In genomic region chr12:48995061-48995879, GRCh38 we compare ENCODE assay signal across 8 cellular contexts. TPM values are rescaled to one million over a fixed set of nuclear protein-coding genes. Genes with fewer than 3 reads are reported as not detected.
DNase-seq lines count a peak whose midpoint lies in the region; ATAC-seq and TF ChIP-seq lines count a peak whose summit lies in the region.

No MANE protein-coding gene starts in this region.

- H3K27me3 ChIP-seq in Peyer's patch (peaks cover 0 to 26% of the 10 kb centered on the region in 2 donors), right cardiac atrium (ENCODE audit: control insufficient read depth, insufficient read depth) (no peaks in the 10 kb centered on the region)

- H3K36me3 ChIP-seq in Peyer's patch = no peaks in the 10 kb centered on the region

- H3K9me3 ChIP-seq in Peyer's patch (no peaks in the 10 kb centered on the region), right cardiac atrium (ENCODE audit: control insufficient read depth, low read length) (no peaks in the 10 kb centered on the region)

- DNase-seq in SIG-M5 treated with dmso at 0.1 percent for 504 hours (lab: John Stamatoyannopoulos, UW; ENCODE audit: unreplicated experiment) (peak; percentile 76), SIG-M5 (lab: John Stamatoyannopoulos, UW) (no peak), LNCaP clone FGC (ENCODE audit: low read depth) (no peak), Peyer's patch (peak; percentile 66 to 89 (median 86)), astrocyte of the cerebellum (ENCODE audit: low read depth) (peak; percentile 46), right cardiac atrium (peak; percentile 82 to 93 (median 91)), retinal pigment epithelial cell (ENCODE audit: low read depth) (no peak)

- intact Hi-C loops in right cardiac atrium (cut with DNase I) = loop anchor here in 1 of 4 donors (5.0 kb wide), 1 partner anchor 143 kb away; the partner anchor contains the start of gene DDX23

- TF ChIP-seq CTCF in LNCaP clone FGC (IDR thresholded peaks at IDR 0.05; ENCODE audit: control insufficient read depth, extremely low read depth, insufficient read depth) (peak; percentile 84), Peyer's patch (IDR thresholded peaks at IDR 0.05) (peak; percentile 62 to 82 (median 78)), astrocyte of the cerebellum (IDR thresholded peaks at IDR 0.05; ENCODE audit: low read depth, low read length, missing control alignments) (peak; percentile 84), retinal pigment epithelial cell (conservative IDR thresholded peaks at IDR 0.05; ENCODE audit: low read depth, low read length) (peak; percentile 80)

- H3K4me1 ChIP-seq in Peyer's patch (peaks cover 0 to 42% (median 33%) of the 10 kb centered on the region in 4 donors), right cardiac atrium (ENCODE audit: control insufficient read depth, insufficient read depth, low read length) (peaks cover 7% of the 10 kb centered on the region)

- WGBS in right cardiac atrium = 5% methylated on average over 33 of the region's 33 CpGs

- H3K4me3 ChIP-seq in LNCaP clone FGC (ENCODE audit: low read depth, low read length) (peak overlapping the region; percentile 23), Peyer's patch (peak overlapping the region in 3 of 4 donors; percentile 1 to 26 (median 18)), astrocyte of the cerebellum (ENCODE audit: low read depth, low read length) (no peak overlapping the region), right cardiac atrium (ENCODE audit: low read length) (peak overlapping the region; percentile 17), retinal pigment epithelial cell (ENCODE audit: low read length) (no peak overlapping the region)

- ATAC-seq in right cardiac atrium = peak; percentile 73 to 74
- no peak for ATAC-seq in GM19455 (IDR thresholded peaks at IDR 0.05; ENCODE audit: unreplicated experiment)

- H3K27ac ChIP-seq in Peyer's patch (no peak overlapping the region), right cardiac atrium (ENCODE audit: low read length) (no peak overlapping the region)

- no peak for TF ChIP-seq POLR2A in Peyer's patch (IDR thresholded peaks at IDR 0.05)

- in situ Hi-C loops in astrocyte of the cerebellum (cut with HindIII; ENCODE audit: low sequenced_read_pairs) = no loop called here

RNA-seq across cellular contexts. Expression of gene DDN, which starts 3.9 kb away (rescaled TPM):
- total RNA-seq in Peyer's patch = under 1 TPM in 2 of 4 donors, not detected in 2; 0.27 to 0.28 TPM
- 1 to 10 TPM in 2 of 4 donors, under 1 TPM in 2; 0.42 to 2.8 (median 1.1) TPM for total RNA-seq in right cardiac atrium
- polyA plus RNA-seq in right cardiac atrium = 1.6 TPM

RNA-seq across cellular contexts. Expression of gene WNT1, which starts 17.1 kb away (rescaled TPM):
- total RNA-seq in Peyer's patch = not detected
- total RNA-seq in right cardiac atrium = not detected
- not detected for polyA plus RNA-seq in right cardiac atrium

RNA-seq across cellular contexts. Expression of gene PRKAG1, which starts 23.3 kb away (rescaled TPM):
- 10 to 100 TPM; 34.1 to 42.2 (median 37.9) TPM for total RNA-seq in Peyer's patch
- total RNA-seq in right cardiac atrium = 10 to 100 TPM; 65.7 to 88.9 (median 80.7) TPM
- 72.4 TPM for polyA plus RNA-seq in right cardiac atrium

RNA-seq across cellular contexts. Expression of gene WNT10B, which starts 23.7 kb away (rescaled TPM):
- total RNA-seq in Peyer's patch = 1 to 10 TPM in 2 of 4 donors, under 1 TPM in 1, not detected in 1; 0.67 to 1.8 (median 1.7) TPM
- total RNA-seq in right cardiac atrium = 1 to 10 TPM in 1 of 4 donors, under 1 TPM in 3; 0.57 to 1.7 (median 0.73) TPM
- polyA plus RNA-seq in right cardiac atrium = 0.66 TPM

RNA-seq across cellular contexts. Expression of gene ARF3, which starts 38.0 kb away (rescaled TPM):
- 100 to 1,000 TPM in 1 of 4 donors, 10 to 100 TPM in 3; 49.3 to 217 (median 63.5) TPM for total RNA-seq in Peyer's patch
- total RNA-seq in right cardiac atrium = 10 to 100 TPM; 75.6 to 94.8 (median 80.6) TPM
- polyA plus RNA-seq in right cardiac atrium = 65.0 TPM

Comparison
In these comparisons a context has a peak if more than half of its experiments do, and no peak if none do; other contexts are left out.
1. DNase-seq: peak in SIG-M5 treated with dmso at 0.1 percent for 504 hours (single experiment), Peyer's patch (3 of 3), astrocyte of the cerebellum (single experiment) and right cardiac atrium (3 of 3); none in SIG-M5 (single experiment), LNCaP clone FGC (single experiment) and retinal pigment epithelial cell (single experiment).
2. H3K4me3 ChIP-seq: peak in LNCaP clone FGC (single experiment), Peyer's patch (3 of 4) and right cardiac atrium (single experiment); none in astrocyte of the cerebellum (single experiment) and retinal pigment epithelial cell (single experiment).
3. Peak in every context shown above with its lines, with median percentiles within 50 percentile points of each other: CTCF ChIP-seq.